Comparison of ENCODE assay signal across 23 cellular contexts in genomic region chr19:30209617-30210600, GRCh38.
DNase-seq lines count a peak whose midpoint lies in the region; ATAC-seq, FAIRE-seq and TF ChIP-seq lines count a peak whose summit lies in the region.
"Had no signal": no experiment of that assay in that cellular context is flagged by ENCODE, and none has a peak within 500 bp of the region (broad histone marks: within the 10 kb centered on the region; RNA-seq: fewer than 3 reads in every experiment).

No MANE protein-coding gene starts in this region.

- H3K4me3 ChIP-seq in BE2C (ENCODE audit: low read depth, low read length), result no peak overlapping the region
- no peak overlapping the region for H3K4me3 ChIP-seq in Karpas-422 (ENCODE audit: low read length)
- H3K4me3 ChIP-seq in K562, result no peak overlapping the region
- no peak overlapping the region for H3K4me3 ChIP-seq in sigmoid colon
- H3K4me3 ChIP-seq: MG63, PC-9, SJSA1 had no signal

- H3K4me2 ChIP-seq in Karpas-422 (ENCODE audit: low read depth, low read length, poor library complexity, severe bottlenecking), result no peak overlapping the region
- no peak overlapping the region for H3K4me2 ChIP-seq in K562 (ENCODE audit: insufficient read depth, low read length)
- H3K4me2 ChIP-seq: PC-9 had no signal

- no peak for TF ChIP-seq POLR2A in K562 (conservative IDR thresholded peaks at IDR 0.05)
- TF ChIP-seq POLR2A in sigmoid colon (IDR thresholded peaks at IDR 0.05), result no peak

- peaks cover 10% of the 10 kb centered on the region for H3K4me1 Mint-ChIP-seq in nephron progenitor cell

- no peaks in the 10 kb centered on the region for H4K20me1 ChIP-seq in Karpas-422 (ENCODE audit: insufficient read depth, low read depth, low read length)
- H4K20me1 ChIP-seq in K562 (replicated peaks; ENCODE audit: control insufficient read depth, insufficient read depth, low read length), result no peaks in the 10 kb centered on the region

- ATAC-seq in K562, result peak; percentile 79

- H3K9ac ChIP-seq in Karpas-422 (ENCODE audit: low read length) (no peak overlapping the region), K562 (ENCODE audit: insufficient read depth in 1 of 2, low read depth in 2 of 2, low read length in 2 of 2) (no peak overlapping the region; a peak in 1 of 4 replicates)

- no peaks in the 10 kb centered on the region for H3K27me3 ChIP-seq in BE2C
- H3K27me3 ChIP-seq in Karpas-422 (ENCODE audit: low read length), result no peaks in the 10 kb centered on the region
- H3K27me3 ChIP-seq in K562 (ENCODE audit: control insufficient read depth in 2 of 2, insufficient read depth in 2 of 2, low read length in 2 of 2), result peaks cover 6 to 43% of the 10 kb centered on the region in 2 experiments; a peak in 4 of 5 replicates
- peaks cover 0 to 11% (median 0%) of the 10 kb centered on the region in 3 donors for H3K27me3 ChIP-seq in sigmoid colon
- H3K27me3 ChIP-seq: SJSA1 had no signal

- intact Hi-C loops in K562 (cut with micrococcal nuclease) (no loop called here), sigmoid colon (cut with DNase I) (no loop called here)

- H2AFZ ChIP-seq in Karpas-422 (ENCODE audit: low read length) (0 out of 2 replicates have a peak overlapping the region, but pooled peaks have one; percentile 5), K562 (ENCODE audit: low read depth, low read length) (no peak overlapping the region)
- H2AFZ ChIP-seq: PC-9 had no signal

- POLR2A ChIA-PET in K562 (lab: Yijun Ruan, JAX), result no interaction called here

- H3K9me3 Mint-ChIP-seq in nephron progenitor cell, result no peaks in the 10 kb centered on the region

- no peak for TF ChIP-seq EP300 in K562 (IDR thresholded peaks at IDR 0.05; ENCODE audit: low read length)
- no peak for TF ChIP-seq EP300 in sigmoid colon (IDR thresholded peaks at IDR 0.05)

- TF ChIP-seq RAD21 in K562 (CRISPR knock-in tag; conservative IDR thresholded peaks at IDR 0.05 in 1 of 2, IDR thresholded peaks at IDR 0.05 in 1 of 2), result no peak

- CTCF ChIA-PET in K562 (lab: Yijun Ruan, JAX; ENCODE audit: low intra/inter-chr PET ratio), result interaction anchor here (0.6 kb wide), 1 partner anchor 139 kb away, joined by 6 read pairs; no protein-coding TSS in a partner anchor

- peaks cover 4% of the 10 kb centered on the region; the same call in 1 of the 2 replicates for H3K4me1 ChIP-seq in BE2C
- H3K4me1 ChIP-seq in Karpas-422 (ENCODE audit: low read length), result peaks cover 26% of the 10 kb centered on the region
- no peaks in the 10 kb centered on the region for H3K4me1 ChIP-seq in K562 (replicated peaks in 1 of 2; ENCODE audit: control insufficient read depth in 2 of 2, insufficient read depth in 2 of 2, low read length in 2 of 2)
- no peaks in the 10 kb centered on the region for H3K4me1 ChIP-seq in sigmoid colon
- H3K4me1 ChIP-seq: SJSA1 had no signal

- H3K79me2 ChIP-seq in Karpas-422 (ENCODE audit: low read length) (no peaks in the 10 kb centered on the region), K562 (ENCODE audit: control insufficient read depth, insufficient read depth, low read length) (no peaks in the 10 kb centered on the region)

- peak; percentile 23 for TF ChIP-seq CTCF in BE2C (IDR thresholded peaks at IDR 0.05; ENCODE audit: low read depth, low read length)
- TF ChIP-seq CTCF in K562 (IDR thresholded peaks at IDR 0.05 in 2 of 3, conservative IDR thresholded peaks at IDR 0.05 in 1 of 3; ENCODE audit: insufficient read depth in 2 of 3, low read depth in 1 of 3, low read length in 3 of 3), result no peak
- TF ChIP-seq CTCF in nephron progenitor cell (IDR thresholded peaks at IDR 0.05), result no peak
- no peak for TF ChIP-seq CTCF in sigmoid colon (IDR thresholded peaks at IDR 0.05)

- H3K27me3 Mint-ChIP-seq in nephron progenitor cell (ENCODE audit: low read depth, poor library complexity), result peaks cover 29% of the 10 kb centered on the region

- in situ Hi-C loops in K562 (cut with MboI), result no loop called here

- H3K9me2 ChIP-seq in Karpas-422 (replicated peaks; ENCODE audit: insufficient read depth, low read length), result no peaks in the 10 kb centered on the region

- peak overlapping the region; percentile 82 for H3K27ac Mint-ChIP-seq in nephron progenitor cell
- H3K27ac Mint-ChIP-seq: CD14-positive monocyte, HFFc6 had no signal

- no peak overlapping the region for H3K4me3 Mint-ChIP-seq in nephron progenitor cell
- H3K4me3 Mint-ChIP-seq: HFFc6 had no signal

- FAIRE-seq in K562 (lab: Jason Lieb, UNC), result no peak

- no peaks in the 10 kb centered on the region for H3K9me1 ChIP-seq in K562 (ENCODE audit: control insufficient read depth, insufficient read depth, low read length)

- H3K36me3 ChIP-seq in BE2C (no peaks in the 10 kb centered on the region), Karpas-422 (ENCODE audit: insufficient read depth, low read length) (no peaks in the 10 kb centered on the region), K562 (ENCODE audit: control insufficient read depth, insufficient read depth, low read length) (no peaks in the 10 kb centered on the region), sigmoid colon (no peaks in the 10 kb centered on the region)
- H3K36me3 ChIP-seq: MG63, SJSA1 had no signal

- H3K9me3 ChIP-seq in BE2C (no peaks in the 10 kb centered on the region), Karpas-422 (ENCODE audit: low read length) (no peaks in the 10 kb centered on the region), K562 (replicated peaks; ENCODE audit: control insufficient read depth, insufficient read depth, low read depth, low read length) (no peaks in the 10 kb centered on the region), sigmoid colon (peaks cover 0 to 4% (median 0%) of the 10 kb centered on the region in 4 donors)
- H3K9me3 ChIP-seq: MG63, SJSA1 had no signal

- DNase-seq in BE2C, result no peak
- DNase-seq in Karpas-422, result peak; percentile 45
- DNase-seq in K562 (ENCODE audit: extremely low read depth in 1 of 4, low spot score in 3 of 4), result no peak
- DNase-seq in nephron progenitor cell, result no peak
- no peak for DNase-seq in hypothalamus (lab: John Stamatoyannopoulos, UW)
- no peak for DNase-seq in sigmoid colon
- DNase-seq in NCI-H524 (lab: John Stamatoyannopoulos, UW), result no peak
- DNase-seq in DMS153 (lab: John Stamatoyannopoulos, UW), result no peak
- DNase-seq: ACHN, AML-193, DND-41, GOT3, HFFc6, IMR-90, Kasumi-1, MG63, NCI-H1092 treated with DMSO at 0.1 percent for 48 hours, NCI-H146, NCI-H2081 treated with DMSO at 0.1 percent for 48 hours, NCI-H748 treated with DMSO at 0.1 percent for 48 hours, PC-9 had no signal

- BruUV-seq in K562 (replicated peaks; lab: Mats Ljungman, UMichigan), result no TSS peak

- H3K27ac ChIP-seq in Karpas-422 (ENCODE audit: low read length) (no peak overlapping the region), K562 (ENCODE audit: extremely low read depth, low read depth, low read length) (no peak overlapping the region), sigmoid colon (no peak overlapping the region)
- H3K27ac ChIP-seq: PC-9, SJSA1 had no signal

- 0% methylated on average over 19 of the region's 19 CpGs for WGBS in K562 (ENCODE audit: insufficient coverage, low coverage, missing lambda C conversion rate)
- 73 to 74% methylated on average over 19 of the region's 19 CpGs for WGBS in sigmoid colon, 2 donors

- H3K36me3 Mint-ChIP-seq in nephron progenitor cell (ENCODE audit: low read depth), result no peaks in the 10 kb centered on the region
- H3K36me3 Mint-ChIP-seq: CD14-positive monocyte had no signal

TF ChIP-seq in K562, 482 proteins besides CTCF, POLR2A, EP300 and RAD21:
- TF ChIP-seq PTTG1 (tag; IDR thresholded peaks at IDR 0.05; ENCODE audit: low read depth) (no peak), CTCFL (IDR thresholded peaks at IDR 0.05; ENCODE audit: borderline replicate concordance, insufficient read depth, low read depth, low read length, poor library complexity, severe bottlenecking) (peak; percentile 78), SRF (CRISPR knock-in tag; IDR thresholded peaks at IDR 0.05) (peak; percentile 59 to 95)
